In the genomic region with DNA sequence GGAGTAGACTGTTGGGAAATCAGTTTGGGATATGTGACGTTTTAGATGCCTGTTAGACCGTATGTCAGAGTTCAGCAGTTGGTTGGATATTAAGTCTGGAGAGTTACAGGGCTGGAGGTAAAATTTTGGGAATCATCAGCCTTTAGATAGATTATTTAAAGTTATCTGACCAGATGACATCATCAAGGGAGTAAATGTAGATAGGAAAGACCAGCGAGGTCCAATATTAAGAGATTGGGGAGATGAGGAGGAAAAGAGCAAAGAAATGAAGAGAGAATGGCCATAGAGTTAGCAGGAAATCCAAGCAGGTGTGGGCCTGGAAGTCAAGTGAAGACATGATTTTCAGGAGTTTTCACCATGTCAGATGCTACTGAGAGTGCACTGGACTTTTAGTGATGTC, we compare ENCODE assay signal across 2 cellular contexts.
TF ChIP-seq lines count a peak whose summit lies in the region.

No MANE protein-coding gene starts in this region.

TF ChIP-seq in GM23338, 12 proteins besides CTCF, POLR2A, EP300 and RAD21:
- TF ChIP-seq ZNF331 (CRISPR knock-in tag; IDR thresholded peaks at IDR 0.05; ENCODE audit: low read depth) (no peak), JUNB (IDR thresholded peaks at IDR 0.05; ENCODE audit: unreplicated experiment) (no peak)

TF ChIP-seq in K562, 482 proteins besides CTCF, POLR2A, EP300 and RAD21:
- TF ChIP-seq, protein P1, sequence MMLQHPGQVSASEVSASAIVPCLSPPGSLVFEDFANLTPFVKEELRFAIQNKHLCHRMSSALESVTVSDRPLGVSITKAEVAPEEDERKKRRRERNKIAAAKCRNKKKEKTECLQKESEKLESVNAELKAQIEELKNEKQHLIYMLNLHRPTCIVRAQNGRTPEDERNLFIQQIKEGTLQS (IDR thresholded peaks at IDR 0.05) = peak; percentile 53
- TF ChIP-seq, protein P1 (CRISPR knock-in tag; conservative IDR thresholded peaks at IDR 0.05) = no peak
- TF ChIP-seq YBX1 (IDR thresholded peaks at IDR 0.05) = no peak
TF ChIP-seq in K562: peak in this region for 1.
